In the genomic region with DNA sequence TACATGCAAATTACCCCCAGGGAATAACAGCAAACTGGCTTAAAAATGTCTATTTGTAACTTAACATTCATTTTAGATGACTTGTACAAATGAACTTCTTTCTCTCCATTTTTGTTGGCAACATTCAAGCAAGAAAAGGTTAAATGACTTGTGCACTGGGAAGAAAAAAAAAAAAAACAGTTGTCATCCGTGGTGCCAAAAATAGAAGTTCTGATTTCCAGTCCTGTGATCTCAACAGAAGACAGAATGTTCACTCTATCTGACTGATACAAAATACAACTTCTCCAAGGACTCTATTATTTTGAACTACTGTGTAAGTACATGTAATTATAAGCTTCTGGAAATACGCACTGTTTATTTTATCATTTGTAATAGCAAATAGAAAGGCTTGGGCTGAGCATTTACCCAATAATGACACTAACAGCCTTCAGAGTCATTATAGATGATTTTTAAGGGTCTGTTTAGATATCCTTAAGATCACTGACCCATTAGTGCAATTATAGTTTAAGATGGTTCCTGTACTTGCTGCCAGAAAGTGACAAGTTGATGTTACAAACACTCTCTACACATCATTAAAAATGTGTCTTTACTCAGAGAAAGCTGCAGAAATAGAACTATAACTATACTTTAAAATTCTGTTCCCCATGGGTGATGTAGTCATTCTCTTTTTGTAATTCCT, we compare ENCODE assay signal across 16 cellular contexts. TPM values are rescaled to one million over a fixed set of nuclear protein-coding genes. Genes with fewer than 3 reads are reported as not detected.
DNase-seq lines count a peak whose midpoint lies in the region; ATAC-seq and TF ChIP-seq lines count a peak whose summit lies in the region.
"Had no signal": no experiment of that assay in that cellular context is flagged by ENCODE, and none has a peak within 500 bp of the region (broad histone marks: within the 10 kb centered on the region; RNA-seq: fewer than 3 reads in every experiment).

No MANE protein-coding gene starts in this region.

- no peak for TF ChIP-seq CTCF in thyroid gland (IDR thresholded peaks at IDR 0.05)

- intact Hi-C loops in thyroid gland (cut with DNase I): no loop called here

- no peak overlapping the region for H3K4me3 ChIP-seq in thyroid gland (replicated peaks in 1 of 3)
- H3K4me3 ChIP-seq: body of pancreas, neural progenitor cell had no signal

- ATAC-seq in GM21576 (IDR thresholded peaks at IDR 0.05; ENCODE audit: unreplicated experiment): no peak
- ATAC-seq: body of pancreas, SK-N-SH treated with all-trans-retinoic acid at 6 μM for 48 hours had no signal

- no peaks in the 10 kb centered on the region for H3K27me3 ChIP-seq in thyroid gland
- H3K27me3 ChIP-seq: body of pancreas, neural progenitor cell had no signal

- peak overlapping the region; percentile 6 for H3K27ac ChIP-seq in caudate nucleus (ENCODE audit: low read depth, low read length)
- H3K27ac ChIP-seq in thyroid gland: peak overlapping the region; percentile 21 to 54 (median 54)
- H3K27ac ChIP-seq: 22Rv1, body of pancreas, neural progenitor cell had no signal

- 25 to 31% methylated on average over 2 of the region's 2 CpGs for WGBS in thyroid gland, 2 donors

- peaks cover 20 to 28% of the 10 kb centered on the region in 2 donors for H3K4me1 ChIP-seq in thyroid gland
- H3K4me1 ChIP-seq: body of pancreas, neural progenitor cell had no signal

- H3K9me3 ChIP-seq in thyroid gland: no peaks in the 10 kb centered on the region
- H3K9me3 ChIP-seq: body of pancreas had no signal

- DNase-seq in NCI-H1092 treated with DMSO at 0.1 percent for 48 hours (lab: John Stamatoyannopoulos, UW): peak; percentile 10
- no peak for DNase-seq in NCI-H1092 (lab: John Stamatoyannopoulos, UW)
- peak in 2 of 61 donors; percentile 5 to 39 for DNase-seq in caudate nucleus (lab: John Stamatoyannopoulos, UW)
- DNase-seq in hepatic stellate cell (ENCODE audit: low spot score): peak; percentile 10
- no peak for DNase-seq in thyroid gland
- DNase-seq in NCI-H1930 (lab: John Stamatoyannopoulos, UW): no peak
- no peak for DNase-seq in CD1c-positive myeloid dendritic cell (ENCODE audit: extremely low spot score)
- DNase-seq: activated CD8-positive, alpha-beta memory T cell treated with anti-CD3 and anti-CD28 coated beads for 24 hours; activated effector memory CD4-positive, alpha-beta T cell treated with anti-CD3 and anti-CD28 coated beads, Interleukin-2, amount 50 U/mL, for 16 hours; body of pancreas; CD4-positive, CD25-positive, alpha-beta regulatory T cell; KG1 had no signal

- TF ChIP-seq POLR2A in thyroid gland (IDR thresholded peaks at IDR 0.05): no peak

- H3K36me3 ChIP-seq in thyroid gland: no peaks in the 10 kb centered on the region
- H3K36me3 ChIP-seq: neural progenitor cell had no signal

RNA-seq across cellular contexts. Expression of a gene that starts 59.9 kb away (rescaled TPM):
- total RNA-seq in thyroid gland: 10 to 100 TPM in 3 of 4 donors, 1 to 10 TPM in 1; 7.9 to 21.4 (median 18.4) TPM

Comparison
In these comparisons a context has a peak if more than half of its experiments do, and no peak if none do; other contexts are left out.
1. DNase-seq: peak in NCI-H1092 treated with DMSO at 0.1 percent for 48 hours (single experiment) and hepatic stellate cell (single experiment); none in NCI-H1092 (single experiment), thyroid gland (0 of 2), NCI-H1930 (0 of 2) and CD1c-positive myeloid dendritic cell (single experiment).